1 cellular context compared by ENCODE assay signal in the genomic region with DNA sequence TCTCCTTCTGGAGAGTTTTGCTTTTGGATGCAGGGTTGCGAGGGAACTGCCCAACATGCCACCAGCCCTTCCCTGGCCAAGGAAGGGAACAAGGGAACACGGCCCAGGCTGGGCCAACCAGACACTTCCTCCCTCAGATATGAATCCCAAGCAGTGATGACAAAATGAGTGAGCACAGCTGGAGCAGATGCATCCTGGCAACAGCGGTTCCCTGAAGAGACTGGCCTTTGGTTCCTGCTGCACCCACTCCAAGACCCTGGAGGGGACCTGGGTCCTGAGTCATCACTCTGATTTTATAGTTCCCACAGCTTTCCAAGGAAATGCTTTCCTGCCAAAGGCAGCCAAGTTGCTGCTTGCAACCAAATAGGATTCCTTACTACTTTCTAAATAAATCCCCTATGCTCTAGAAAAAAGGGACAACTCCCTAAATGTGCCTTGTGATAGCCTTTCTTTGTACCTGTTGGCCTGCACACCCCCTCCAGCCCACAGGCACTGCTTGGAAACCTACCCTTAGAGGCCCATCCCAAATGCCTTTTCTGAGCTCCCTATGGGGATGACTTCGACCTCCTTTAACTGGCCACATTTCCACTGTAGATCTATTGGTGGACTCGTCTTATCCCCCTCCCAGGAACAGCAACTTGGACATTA.
TF ChIP-seq lines count a peak whose summit lies in the region.

No MANE protein-coding gene starts in this region.

TF ChIP-seq in K562, 482 proteins besides CTCF, POLR2A, EP300 and RAD21 (continued from another document):
- TF ChIP-seq PBX2 (CRISPR knock-in tag; IDR thresholded peaks at IDR 0.05; ENCODE audit: low read depth) (no peak), PBX2 (tag; conservative IDR thresholded peaks at IDR 0.05; ENCODE audit: low read depth) (0 out of 2 replicates have a peak, but pooled peaks have one; percentile 3), KHSRP (IDR thresholded peaks at IDR 0.05) (no peak), U2AF1 (optimal IDR thresholded peaks at IDR 0.05; ENCODE audit: low read depth, low read length) (no peak), PHTF2 (CRISPR knock-in tag; IDR thresholded peaks at IDR 0.05) (no peak), MAZ (CRISPR knock-in tag; conservative IDR thresholded peaks at IDR 0.05 in 1 of 2, IDR thresholded peaks at IDR 0.05 in 1 of 2) (0 out of 4 replicates have a peak, but pooled peaks of 1 of the 2 experiments have one; percentile 5), FOXJ3 (CRISPR knock-in tag; IDR thresholded peaks at IDR 0.05) (no peak), ZNF561 (CRISPR knock-in tag; conservative IDR thresholded peaks at IDR 0.05) (no peak), CTCFL (IDR thresholded peaks at IDR 0.05; ENCODE audit: borderline replicate concordance, insufficient read depth, low read depth, low read length, poor library complexity, severe bottlenecking) (no peak), ZNF592 (IDR thresholded peaks at IDR 0.05) (0 out of 2 replicates have a peak, but pooled peaks have one; percentile 30), ZSCAN32 (CRISPR knock-in tag; IDR thresholded peaks at IDR 0.05) (0 out of 2 replicates have a peak, but pooled peaks have one; percentile 36)
TF ChIP-seq in K562: peak in this region for 13.
